9 cellular contexts compared by ENCODE assay signal in the genomic region with DNA sequence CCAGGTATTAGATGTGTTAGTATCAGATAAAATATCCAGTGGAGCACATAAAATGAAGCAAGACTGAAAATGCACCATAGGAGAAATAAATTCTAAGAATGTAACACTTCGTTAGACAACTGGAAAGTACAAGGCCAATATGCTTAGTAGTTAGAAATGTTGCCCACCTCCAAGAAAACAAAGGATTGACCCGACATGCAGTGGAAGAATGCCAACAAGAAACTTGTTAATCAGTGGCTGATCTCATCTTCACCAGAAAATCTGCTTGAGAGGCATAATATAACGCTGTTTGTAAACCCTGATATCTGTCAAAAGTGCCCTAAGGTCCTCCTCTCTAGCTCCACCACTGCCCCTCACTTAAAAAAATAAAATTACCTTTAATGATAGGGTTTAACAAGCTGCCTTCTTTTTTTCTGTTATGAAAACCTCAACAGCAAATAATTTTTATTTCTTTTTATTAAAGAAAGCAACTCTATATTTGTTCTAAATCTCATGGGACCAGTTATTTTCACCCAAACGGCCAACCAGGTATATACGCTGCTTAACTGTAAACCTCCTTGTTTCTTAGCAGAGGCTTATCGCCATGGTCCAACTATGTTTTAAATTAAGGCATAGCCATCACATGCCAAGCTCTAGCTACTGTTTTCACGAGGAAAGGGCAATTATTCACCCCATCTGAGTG. TPM values are rescaled to one million over a fixed set of nuclear protein-coding genes. Genes with fewer than 3 reads are reported as not detected.
DNase-seq lines count a peak whose midpoint lies in the region; ATAC-seq and TF ChIP-seq lines count a peak whose summit lies in the region.
"Had no signal": no experiment of that assay in that cellular context is flagged by ENCODE, and none has a peak within 500 bp of the region (broad histone marks: within the 10 kb centered on the region; RNA-seq: fewer than 3 reads in every experiment).

No MANE protein-coding gene starts in this region.

- H3K9ac ChIP-seq in Karpas-422 (ENCODE audit: low read length): no peak overlapping the region

- no peaks in the 10 kb centered on the region for H3K36me3 ChIP-seq in A673 (ENCODE audit: insufficient read depth, low read length, poor library complexity, severe bottlenecking)
- H3K36me3 ChIP-seq in Karpas-422 (ENCODE audit: insufficient read depth, low read length): no peaks in the 10 kb centered on the region
- peaks cover 0 to 6% (median 0%) of the 10 kb centered on the region in 3 experiments for H3K36me3 ChIP-seq in naive thymus-derived CD4-positive, alpha-beta T cell (ENCODE audit: control insufficient read depth in 2 of 3, insufficient read depth in 3 of 3, low read length in 3 of 3)

- H3K9me3 ChIP-seq in A673 (ENCODE audit: low read depth, low read length, poor library complexity, severe bottlenecking) (no peaks in the 10 kb centered on the region), Karpas-422 (ENCODE audit: low read length) (no peaks in the 10 kb centered on the region)
- no peaks in the 10 kb centered on the region for H3K9me3 ChIP-seq in naive thymus-derived CD4-positive, alpha-beta T cell (ENCODE audit: control insufficient read depth in 2 of 3, low read length in 3 of 3)

- intact Hi-C loops in A673 (cut with micrococcal nuclease; ENCODE audit: unreplicated experiment) (loop anchor here (5.0 kb wide), 2 partner anchors 452 to 732 kb away; no protein-coding TSS in a partner anchor), dorsolateral prefrontal cortex (cut with DNase I) (loop anchor here (2.0 to 10.0 kb wide), 9 partner anchors 63 to 815 kb away; no protein-coding TSS in a partner anchor)
- intact Hi-C loops in naive thymus-derived CD4-positive, alpha-beta T cell (cut with micrococcal nuclease): loop anchor here (2.0 to 10.0 kb wide), 12 partner anchors 179 to 1985 kb away; a partner anchor contains a TSS

- H3K27ac Mint-ChIP-seq in naive thymus-derived CD4-positive, alpha-beta T cell: peak overlapping the region; percentile 86 to 99 (median 97)

- peaks cover 0 to 4% (median 2%) of the 10 kb centered on the region in 5 donors for H3K36me3 Mint-ChIP-seq in naive thymus-derived CD4-positive, alpha-beta T cell

- peaks cover 28 to 50% (median 43%) of the 10 kb centered on the region in 7 donors for H3K4me1 Mint-ChIP-seq in naive thymus-derived CD4-positive, alpha-beta T cell

- ATAC-seq in naive thymus-derived CD4-positive, alpha-beta T cell: no peak
- ATAC-seq in GM18867 (IDR thresholded peaks at IDR 0.05; ENCODE audit: unreplicated experiment) (no peak), HG03095 (IDR thresholded peaks at IDR 0.05; ENCODE audit: unreplicated experiment) (no peak)

- BruUV-seq in A673 (replicated peaks; lab: Mats Ljungman, UMichigan): no TSS peak

- H3K27me3 Mint-ChIP-seq in naive thymus-derived CD4-positive, alpha-beta T cell: peaks cover 0 to 8% (median 0%) of the 10 kb centered on the region in 5 donors

- H3K9me2 ChIP-seq in Karpas-422 (replicated peaks; ENCODE audit: insufficient read depth, low read length): no peaks in the 10 kb centered on the region

- no peaks in the 10 kb centered on the region for H4K20me1 ChIP-seq in Karpas-422 (ENCODE audit: insufficient read depth, low read depth, low read length)

- H3K4me1 ChIP-seq in A673 (ENCODE audit: insufficient read depth, low read length, poor library complexity, severe bottlenecking): peaks cover 25% of the 10 kb centered on the region
- H3K4me1 ChIP-seq in Karpas-422 (ENCODE audit: low read length): peaks cover 27% of the 10 kb centered on the region
- peaks cover 13 to 18% of the 10 kb centered on the region in 2 donors for H3K4me1 ChIP-seq in naive thymus-derived CD4-positive, alpha-beta T cell (ENCODE audit: control insufficient read depth in 2 of 2, insufficient read depth in 2 of 2, low read length in 2 of 2)

- H3K4me3 Mint-ChIP-seq in naive thymus-derived CD4-positive, alpha-beta T cell: peak overlapping the region; percentile 91 to 97 (median 95)

- H3K27me3 ChIP-seq in A673 (replicated peaks; ENCODE audit: insufficient read depth, low read depth, low read length, poor library complexity) (no peaks in the 10 kb centered on the region), Karpas-422 (ENCODE audit: low read length) (no peaks in the 10 kb centered on the region), dorsolateral prefrontal cortex (no peaks in the 10 kb centered on the region)
- no peaks in the 10 kb centered on the region for H3K27me3 ChIP-seq in naive thymus-derived CD4-positive, alpha-beta T cell (ENCODE audit: control insufficient read depth in 2 of 2, insufficient read depth in 2 of 2, low read length in 2 of 2)

- H3K4me2 ChIP-seq in Karpas-422 (ENCODE audit: low read depth, low read length, poor library complexity, severe bottlenecking): peak overlapping the region; percentile 89

- no peak overlapping the region for H2AFZ ChIP-seq in Karpas-422 (ENCODE audit: low read length)

- POLR2A ChIA-PET in A673 (lab: Charles Lee; ENCODE audit: low non-redundant PET): no interaction called here
- POLR2A ChIA-PET in naive thymus-derived CD4-positive, alpha-beta T cell (lab: Charles Lee): interaction anchor here (0.6 to 5.4 kb wide), 6 partner anchors 21 to 815 kb away, joined by 3 to 59 read pairs (median 8); no protein-coding TSS in a partner anchor

- CTCF ChIA-PET in A673 (lab: Charles Lee): interaction anchor here (1.4 kb wide), 1 partner anchor 375 kb away, joined by 6 read pairs; no protein-coding TSS in a partner anchor
- CTCF ChIA-PET in naive thymus-derived CD4-positive, alpha-beta T cell (lab: Charles Lee): interaction anchor here (0.6 to 7.4 kb wide), 6 partner anchors 21 to 375 kb away, joined by 3 to 99 read pairs (median 12); no protein-coding TSS in a partner anchor

- no peak for TF ChIP-seq CTCF in A673 (conservative IDR thresholded peaks at IDR 0.05; ENCODE audit: low read depth, low read length)
- peak in 1 of 56 donors; percentile 4 for TF ChIP-seq CTCF in dorsolateral prefrontal cortex (IDR thresholded peaks at IDR 0.05 in 54 of 56, conservative IDR thresholded peaks at IDR 0.05 in 2 of 56; ENCODE audit: low read depth in 1 of 56, partially characterized antibody in 56 of 56)

- DNase-seq in A673 (ENCODE audit: low spot score) (no peak), Karpas-422 (no peak), dorsolateral prefrontal cortex (no peak), cerebellar cortex (ENCODE audit: low spot score) (no peak), HuH-7.5 (ENCODE audit: low spot score) (no peak)
- DNase-seq in naive thymus-derived CD4-positive, alpha-beta T cell: no peak
- DNase-seq: dermis blood vessel endothelial cell had no signal

- peak overlapping the region; percentile 69 for H3K4me3 ChIP-seq in A673 (ENCODE audit: low read depth, low read length, poor library complexity, severe bottlenecking)
- H3K4me3 ChIP-seq in Karpas-422 (ENCODE audit: low read length): no peak overlapping the region; the same call in 1 of the 2 replicates
- H3K4me3 ChIP-seq in dorsolateral prefrontal cortex: peak overlapping the region; percentile 60 to 98 (median 90)
- H3K4me3 ChIP-seq in naive thymus-derived CD4-positive, alpha-beta T cell (ENCODE audit: low read length): peak overlapping the region; percentile 96

- no peaks in the 10 kb centered on the region for H3K9me3 Mint-ChIP-seq in naive thymus-derived CD4-positive, alpha-beta T cell

- H3K27ac ChIP-seq in A673 (ENCODE audit: low read depth, low read length, poor library complexity, severe bottlenecking) (no peak overlapping the region), Karpas-422 (ENCODE audit: low read length) (no peak overlapping the region), dorsolateral prefrontal cortex (peak overlapping the region in 58 of 59 donors; percentile 36 to 97 (median 93))
- H3K27ac ChIP-seq in naive thymus-derived CD4-positive, alpha-beta T cell (ENCODE audit: low read depth, low read length): peak overlapping the region; percentile 96

- H3K79me2 ChIP-seq in Karpas-422 (ENCODE audit: low read length): no peaks in the 10 kb centered on the region

RNA-seq across cellular contexts. Expression of a gene that starts 1.8 kb away (rescaled TPM):
- 6.4 and 8.1 TPM in 2 replicates for total RNA-seq in A673 (2021)
- 1.2 and 1.6 TPM in 2 replicates for total RNA-seq in Karpas-422 (2014; rRNA removed; shearing (Covaris generic); ENCODE audit: low replicate concordance)
- total RNA-seq in dorsolateral prefrontal cortex: 10 to 100 TPM in 118 of 120 experiments, 1 to 10 TPM in 2; 8.3 to 27.8 (median 17.8) TPM
- total RNA-seq in naive thymus-derived CD4-positive, alpha-beta T cell: 10 to 100 TPM in 4 of 5 experiments, 1 to 10 TPM in 1; 1.1 to 82.5 (median 11.5) TPM
- polyA plus RNA-seq in naive thymus-derived CD4-positive, alpha-beta T cell: 1 to 10 TPM; 5.2 to 8.1 TPM

Comparison
In these comparisons a context has a peak if more than half of its experiments do, and no peak if none do; other contexts are left out.
1. H3K27ac ChIP-seq: peak in dorsolateral prefrontal cortex (58 of 59) and naive thymus-derived CD4-positive, alpha-beta T cell (single experiment); none in A673 (single experiment) and Karpas-422 (single experiment).